ENCODE assay signal across 9 cellular contexts in genomic region chr6:71190809-71191208, GRCh38.
DNase-seq lines count a peak whose midpoint lies in the region; ATAC-seq and TF ChIP-seq lines count a peak whose summit lies in the region.
"Had no signal": no experiment of that assay in that cellular context is flagged by ENCODE, and none has a peak within 500 bp of the region (broad histone marks: within the 10 kb centered on the region; RNA-seq: fewer than 3 reads in every experiment).

No MANE protein-coding gene starts in this region.

- H3K9me3 ChIP-seq in left lung = no peaks in the 10 kb centered on the region

- H3K27ac ChIP-seq in VCaP (no peak overlapping the region), left lung (no peak overlapping the region)

- peak overlapping the region in 1 of 7 donors; percentile 19 for H3K27ac Mint-ChIP-seq in CD14-positive monocyte

- no peaks in the 10 kb centered on the region for H3K36me3 ChIP-seq in left lung

- no peaks in the 10 kb centered on the region for H3K9me3 Mint-ChIP-seq in CD14-positive monocyte

- no peaks in the 10 kb centered on the region for H3K36me3 Mint-ChIP-seq in CD14-positive monocyte

- H3K4me3 Mint-ChIP-seq in CD14-positive monocyte = no peak overlapping the region

- H3K4me3 ChIP-seq in left lung = no peak overlapping the region

- DNase-seq in CD14-positive monocyte (ENCODE audit: low spot score) = no peak
- DNase-seq in left lung = no peak
- no peak for DNase-seq in DMS79 (lab: John Stamatoyannopoulos, UW)
- no peak for DNase-seq in NCI-H2029 treated with DMSO at 0.1 percent for 48 hours (lab: John Stamatoyannopoulos, UW)
- no peak for DNase-seq in HuH-7 (ENCODE audit: low spot score)
- DNase-seq in HPDE6-E6E7 (ENCODE audit: extremely low spot score) = no peak
- DNase-seq: islet precursor cell had no signal

- ATAC-seq in left lung = peak; percentile 25

- intact Hi-C loops in CD14-positive monocyte (cut with micrococcal nuclease) = loop anchor here (2.0 to 5.0 kb wide), 2 partner anchors 158 to 161 kb away; no protein-coding TSS in a partner anchor
- intact Hi-C loops in left lung (cut with DNase I) = loop anchor here in 1 of 2 donors (5.0 kb wide), 1 partner anchor 156 kb away; no protein-coding TSS in a partner anchor

- peaks cover 14% of the 10 kb centered on the region for H3K4me1 Mint-ChIP-seq in CD14-positive monocyte

- H3K4me1 ChIP-seq in left lung = no peaks in the 10 kb centered on the region

- TF ChIP-seq CTCF in CD14-positive monocyte (IDR thresholded peaks at IDR 0.05) (peak; percentile 75), LNCAP (IDR thresholded peaks at IDR 0.05) (peak; percentile 44; the same call in 1 of the 2 replicates), VCaP (conservative IDR thresholded peaks at IDR 0.05) (peak; percentile 61), left lung (IDR thresholded peaks at IDR 0.05) (no peak)

- H3K27me3 ChIP-seq in left lung = no peaks in the 10 kb centered on the region

- peaks cover 0 to 2% (median 2%) of the 10 kb centered on the region in 3 donors for H3K27me3 Mint-ChIP-seq in CD14-positive monocyte (ENCODE audit: low read depth in 3 of 3)

Comparison
In these comparisons a context has a peak if more than half of its experiments do, and no peak if none do; other contexts are left out.
1. CTCF ChIP-seq: peak in CD14-positive monocyte (single experiment), LNCAP (single experiment) and VCaP (single experiment); none in left lung (0 of 2).